1 cellular context compared by ENCODE assay signal in the genomic region with DNA sequence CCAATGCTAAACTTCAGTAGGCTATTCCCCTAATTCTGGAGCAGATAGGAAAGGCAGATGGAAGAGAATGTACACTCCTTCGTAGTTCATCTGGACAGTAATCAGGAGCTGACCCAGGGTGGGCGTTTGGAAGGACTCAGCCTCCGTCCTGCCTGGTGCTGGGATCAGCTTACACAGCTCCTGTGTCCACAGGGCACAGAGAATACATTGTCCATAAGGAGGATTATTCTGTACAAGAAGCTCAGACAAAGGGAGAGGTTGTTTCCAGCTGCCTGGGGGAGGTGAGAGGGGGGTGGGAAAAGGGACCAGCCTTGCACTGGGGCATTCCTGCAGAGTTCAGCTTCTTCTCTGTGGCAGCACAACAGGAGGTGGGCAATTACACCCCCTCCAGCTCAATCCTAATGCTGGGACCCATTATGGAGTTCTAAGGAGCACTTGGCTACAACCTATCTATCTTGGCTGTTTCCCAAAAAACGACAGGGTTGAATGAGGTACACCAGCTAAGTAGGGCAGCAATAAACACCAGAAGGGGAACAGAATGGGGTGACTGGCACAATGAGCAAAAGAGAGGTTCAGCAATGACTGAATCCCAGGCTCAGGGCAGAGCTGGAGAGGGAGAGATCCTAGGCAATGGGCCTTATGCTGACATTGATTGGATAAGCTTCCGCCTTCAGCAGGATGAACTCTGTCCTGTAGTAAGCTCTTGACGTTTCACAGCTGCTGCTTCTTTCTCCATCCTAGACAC.
A peak's percentile ranks its signal among the peaks of the same experiment; 100 is the strongest.
TF ChIP-seq lines count a peak whose summit lies in the region.

No MANE protein-coding gene starts in this region.

TF ChIP-seq in HEK293, 187 proteins besides CTCF, POLR2A, EP300 and RAD21 (continued from another document):
- TF ChIP-seq ZNF837 (tag by site-specific recombination; IDR thresholded peaks at IDR 0.05), result no peak
- TF ChIP-seq MZF1 (tag by site-specific recombination; IDR thresholded peaks at IDR 0.05; ENCODE audit: borderline replicate concordance), result peak; percentile 85; the same call in 1 of the 2 replicates
- no peak for TF ChIP-seq ZNF645 (tag by site-specific recombination; IDR thresholded peaks at IDR 0.05)
- TF ChIP-seq BCL11B (tag by site-specific recombination; IDR thresholded peaks at IDR 0.05; ENCODE audit: low read depth), result no peak
- no peak for TF ChIP-seq ZNF660 (tag by site-specific recombination; IDR thresholded peaks at IDR 0.05)
- TF ChIP-seq, protein P1, sequence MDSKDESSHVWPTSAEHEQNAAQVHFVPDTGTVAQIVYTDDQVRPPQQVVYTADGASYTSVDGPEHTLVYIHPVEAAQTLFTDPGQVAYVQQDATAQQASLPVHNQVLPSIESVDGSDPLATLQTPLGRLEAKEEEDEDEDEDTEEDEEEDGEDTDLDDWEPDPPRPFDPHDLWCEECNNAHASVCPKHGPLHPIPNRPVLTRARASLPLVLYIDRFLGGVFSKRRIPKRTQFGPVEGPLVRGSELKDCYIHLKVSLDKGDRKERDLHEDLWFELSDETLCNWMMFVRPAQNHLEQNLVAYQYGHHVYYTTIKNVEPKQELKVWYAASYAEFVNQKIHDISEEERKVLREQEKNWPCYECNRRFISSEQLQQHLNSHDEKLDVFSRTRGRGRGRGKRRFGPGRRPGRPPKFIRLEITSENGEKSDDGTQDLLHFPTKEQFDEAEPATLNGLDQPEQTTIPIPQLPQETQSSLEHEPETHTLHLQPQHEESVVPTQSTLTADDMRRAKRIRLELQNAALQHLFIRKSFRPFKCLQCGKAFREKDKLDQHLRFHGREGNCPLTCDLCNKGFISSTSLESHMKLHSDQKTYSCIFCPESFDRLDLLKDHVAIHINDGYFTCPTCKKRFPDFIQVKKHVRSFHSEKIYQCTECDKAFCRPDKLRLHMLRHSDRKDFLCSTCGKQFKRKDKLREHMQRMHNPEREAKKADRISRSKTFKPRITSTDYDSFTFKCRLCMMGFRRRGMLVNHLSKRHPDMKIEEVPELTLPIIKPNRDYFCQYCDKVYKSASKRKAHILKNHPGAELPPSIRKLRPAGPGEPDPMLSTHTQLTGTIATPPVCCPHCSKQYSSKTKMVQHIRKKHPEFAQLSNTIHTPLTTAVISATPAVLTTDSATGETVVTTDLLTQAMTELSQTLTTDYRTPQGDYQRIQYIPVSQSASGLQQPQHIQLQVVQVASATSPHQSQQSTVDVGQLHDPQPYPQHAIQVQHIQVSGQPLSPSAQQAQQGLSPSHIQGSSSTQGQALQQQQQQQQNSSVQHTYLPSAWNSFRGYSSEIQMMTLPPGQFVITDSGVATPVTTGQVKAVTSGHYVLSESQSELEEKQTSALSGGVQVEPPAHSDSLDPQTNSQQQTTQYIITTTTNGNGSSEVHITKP (tag by site-specific recombination; IDR thresholded peaks at IDR 0.05), result peak; percentile 82
- TF ChIP-seq AEBP2 (tag by site-specific recombination; IDR thresholded peaks at IDR 0.05; ENCODE audit: borderline replicate concordance), result no peak
